Comparison of ENCODE assay signal across 22 cellular contexts in the genomic region with DNA sequence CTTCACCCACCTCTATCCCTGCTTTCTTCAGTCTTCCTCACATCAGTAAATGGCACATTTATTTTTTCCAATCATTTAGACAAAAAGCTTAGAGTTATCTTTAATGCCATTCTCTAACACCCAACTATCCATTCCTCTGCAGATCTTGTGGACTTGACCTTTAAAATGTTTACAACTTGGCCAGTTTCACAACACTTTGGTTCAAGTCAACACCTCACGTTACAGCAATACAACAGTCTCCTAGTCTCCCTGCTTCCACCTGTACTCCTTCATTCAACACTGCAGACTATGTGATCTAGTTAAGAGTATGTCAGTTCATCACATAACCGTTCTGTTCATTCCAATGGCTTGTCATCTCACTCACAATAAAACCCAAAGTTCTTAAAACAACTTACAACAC.
DNase-seq lines count a peak whose midpoint lies in the region; ATAC-seq, FAIRE-seq and TF ChIP-seq lines count a peak whose summit lies in the region.
"Had no signal": no experiment of that assay in that cellular context is flagged by ENCODE, and none has a peak within 500 bp of the region (broad histone marks: within the 10 kb centered on the region; RNA-seq: fewer than 3 reads in every experiment).

No MANE protein-coding gene starts in this region.

- WGBS in IMR-90 (ENCODE audit: extremely low coverage in 2 of 2, insufficient read length in 1 of 2), 2 experiments, result no CpG with 5 or more reads among the region's 2 CpGs
- WGBS in H1 (ENCODE audit: extremely low coverage in 1 of 2, insufficient coverage in 1 of 2, insufficient read length in 1 of 2, insufficient replicate concordance in 2 of 2, low coverage in 1 of 2, low lambda C conversion rate in 2 of 2, missing lambda C conversion rate in 1 of 2), 2 experiments, result 82% methylated on average over 2 of the region's 2 CpGs; no CpG with 5 or more reads in 1 of the 2 experiments
- 80 to 85% methylated on average over 2 of the region's 2 CpGs for WGBS in upper lobe of left lung, 2 donors

- H3K9ac ChIP-seq in IMR-90 (ENCODE audit: low read depth, low read length) (no peak overlapping the region), H1 (replicated peaks in 1 of 4; ENCODE audit: extremely low read depth in 1 of 4, low read depth in 3 of 4, low read length in 3 of 4) (no peak overlapping the region)

- peak overlapping the region; percentile 5 for H2BK120ac ChIP-seq in IMR-90 (ENCODE audit: low read depth, low read length)
- no peak overlapping the region for H2BK120ac ChIP-seq in H1 (replicated peaks; ENCODE audit: low read depth, low read length)

- DNase-seq in GM12892 (ENCODE audit: insufficient read length) (no peak), IMR-90 (no peak), H1 (ENCODE audit: low read depth in 1 of 2, low spot score in 2 of 2) (no peak), left lobe of liver (ENCODE audit: low spot score) (no peak), upper lobe of left lung (no peak), caudate nucleus (lab: John Stamatoyannopoulos, UW) (no peak), NCI-H1417 (lab: John Stamatoyannopoulos, UW) (no peak)
- DNase-seq: ACHN; BE2C; C1 segment of cervical spinal cord; CD4-positive, CD25-positive, alpha-beta regulatory T cell; CD8-positive, alpha-beta memory T cell; COR-L47; DMS 273 treated with DMSO at 0.1 percent for 48 hours; DMS53; DND-41; EL; HCEC 1CT; KG1 had no signal

- H2BK5ac ChIP-seq in IMR-90 (ENCODE audit: low read depth, low read length, poor library complexity, severe bottlenecking) (peak overlapping the region; percentile 41), H1 (ENCODE audit: low read depth, low read length) (no peak overlapping the region)

- H4K5ac ChIP-seq in IMR-90 (ENCODE audit: low read depth, low read length) (peak overlapping the region; percentile 77; the same call in 1 of the 2 replicates), H1 (ENCODE audit: insufficient read length, low read depth, low read length) (no peak overlapping the region)

- FAIRE-seq in GM12892 (lab: Jason Lieb, UNC), result peak; percentile 46
- FAIRE-seq in H1 (lab: Jason Lieb, UNC), result no peak
- FAIRE-seq: GM12878, GM18507 had no signal

- peak overlapping the region; percentile 64; the same call in 1 of the 2 replicates for H4K91ac ChIP-seq in IMR-90 (ENCODE audit: insufficient read depth, low read depth, low read length)
- H4K91ac ChIP-seq in H1 (replicated peaks; ENCODE audit: insufficient read length, low read length), result no peak overlapping the region

- H3K79me1 ChIP-seq in IMR-90 (ENCODE audit: low read depth in 1 of 2, low read length in 2 of 2) (peaks cover 0 to 8% of the 10 kb centered on the region in 2 experiments; a peak in 3 of 4 replicates), H1 (ENCODE audit: low read depth, low read length) (no peaks in the 10 kb centered on the region)

- H3K9me3 ChIP-seq in IMR-90 (ENCODE audit: control insufficient read depth, insufficient read depth, low read length) (no peaks in the 10 kb centered on the region; the same call in 1 of the 2 replicates), H1 (ENCODE audit: insufficient read depth in 2 of 2, low read depth in 1 of 2, low read length in 1 of 2) (no peaks in the 10 kb centered on the region), upper lobe of left lung (no peaks in the 10 kb centered on the region)
- H3K9me3 ChIP-seq: BE2C had no signal

- no peak overlapping the region for H3K23ac ChIP-seq in IMR-90 (ENCODE audit: low read depth, low read length)
- no peak overlapping the region for H3K23ac ChIP-seq in H1 (ENCODE audit: insufficient read length)

- H3K4me3 ChIP-seq in IMR-90 (ENCODE audit: insufficient read depth, low read depth, low read length) (no peak overlapping the region), H1 (ENCODE audit: extremely low read depth in 1 of 4, insufficient read depth in 2 of 4, low read depth in 3 of 4, low read length in 4 of 4) (no peak overlapping the region), upper lobe of left lung (no peak overlapping the region)
- H3K4me3 ChIP-seq: GM12878 had no signal

- H2BK15ac ChIP-seq in IMR-90 (ENCODE audit: low read depth, low read length) (0 out of 3 replicates have a peak overlapping the region, but pooled peaks have one; percentile 2), H1 (ENCODE audit: low read length) (no peak overlapping the region)

- H3K14ac ChIP-seq in IMR-90 (replicated peaks; ENCODE audit: low read depth, low read length), result peak overlapping the region; percentile 34; the same call in 1 of the 2 replicates
- no peak overlapping the region for H3K14ac ChIP-seq in H1 (ENCODE audit: insufficient read length)

- BruUV-seq in IMR-90 (replicated peaks; lab: Mats Ljungman, UMichigan), result no TSS peak

- no peak overlapping the region for H2BK12ac ChIP-seq in H1 (ENCODE audit: low read depth, low read length)

- H3K27ac ChIP-seq in IMR-90 (ENCODE audit: insufficient read depth, low read length) (no peak overlapping the region), H1 (ENCODE audit: low read depth, low read length) (no peak overlapping the region), upper lobe of left lung (no peak overlapping the region), caudate nucleus (ENCODE audit: low read depth, low read length) (no peak overlapping the region)
- H3K27ac ChIP-seq: HL-60 had no signal

- H3K56ac ChIP-seq in IMR-90 (ENCODE audit: extremely low read depth, insufficient read depth, low read length) (no peak overlapping the region), H1 (replicated peaks; ENCODE audit: insufficient read length, low read depth, low read length) (no peak overlapping the region)

- ATAC-seq in IMR-90 (ENCODE audit: low read depth) (peak; percentile 16), left lobe of liver (peak; percentile 44), upper lobe of left lung (ENCODE audit: low FRiP score in 2 of 2) (no peak)
- ATAC-seq: GM12878 had no signal

- no peak overlapping the region for H2AK9ac ChIP-seq in IMR-90 (replicated peaks; ENCODE audit: low read depth, low read length, poor library complexity)

- no peak overlapping the region for H3K4me2 ChIP-seq in IMR-90 (ENCODE audit: low read depth, low read length)
- no peak overlapping the region for H3K4me2 ChIP-seq in H1 (ENCODE audit: insufficient read depth in 1 of 2, low read depth in 2 of 2, low read length in 2 of 2)

- TF ChIP-seq CTCF in IMR-90 (conservative IDR thresholded peaks at IDR 0.05; ENCODE audit: low read depth, low read length), result no peak
- no peak for TF ChIP-seq CTCF in H1 (IDR thresholded peaks at IDR 0.05; ENCODE audit: control extremely low read depth in 1 of 3, insufficient read depth in 1 of 3, low read depth in 1 of 3, low read length in 3 of 3)
- no peak for TF ChIP-seq CTCF in upper lobe of left lung (IDR thresholded peaks at IDR 0.05)

- no peaks in the 10 kb centered on the region for H3K27me3 ChIP-seq in IMR-90 (ENCODE audit: control insufficient read depth, insufficient read depth, low read length)
- H3K27me3 ChIP-seq in H1 (replicated peaks in 1 of 4; ENCODE audit: control insufficient read depth in 3 of 4, extremely low read depth in 1 of 4, insufficient read depth in 3 of 4, low read length in 3 of 4), result no peaks in the 10 kb centered on the region
- H3K27me3 ChIP-seq in upper lobe of left lung, result no peaks in the 10 kb centered on the region
- H3K27me3 ChIP-seq: BE2C had no signal

- dilution Hi-C loops in IMR-90 (cut with HindIII; ENCODE audit: low sequenced_read_pairs, unreplicated experiment), result no loop called here

- H3K4ac ChIP-seq in IMR-90 (ENCODE audit: low read depth, low read length) (peak overlapping the region; percentile 8; the same call in 1 of the 2 replicates), H1 (replicated peaks; ENCODE audit: insufficient read length, low read depth, low read length) (no peak overlapping the region)

- TF ChIP-seq RAD21 in IMR-90 (IDR thresholded peaks at IDR 0.05; ENCODE audit: low read length) (no peak), H1 (IDR thresholded peaks at IDR 0.05 in 1 of 2, conservative IDR thresholded peaks at IDR 0.05 in 1 of 2; ENCODE audit: low read depth in 2 of 2, low read length in 2 of 2) (no peak)

- H3K18ac ChIP-seq in IMR-90 (ENCODE audit: low read depth, low read length) (peak overlapping the region; percentile 95; the same call in 1 of the 2 replicates), H1 (ENCODE audit: extremely low read depth, low read length) (no peak overlapping the region)

- TF ChIP-seq POLR2A in GM12892 (IDR thresholded peaks at IDR 0.05; ENCODE audit: low read depth, low read length) (no peak), IMR-90 (IDR thresholded peaks at IDR 0.05; ENCODE audit: low read depth, low read length) (no peak), H1 (IDR thresholded peaks at IDR 0.05; ENCODE audit: control extremely low read depth in 1 of 2, low read depth in 2 of 2, low read length in 2 of 2) (no peak), upper lobe of left lung (IDR thresholded peaks at IDR 0.05) (no peak)

- no peak overlapping the region for H2AFZ ChIP-seq in IMR-90 (replicated peaks; ENCODE audit: low read length, poor library complexity)
- no peak overlapping the region for H2AFZ ChIP-seq in H1 (ENCODE audit: low read length)

- no peaks in the 10 kb centered on the region for H3K79me2 ChIP-seq in H1 (ENCODE audit: control insufficient read depth in 1 of 2, insufficient read depth in 2 of 2, low read length in 2 of 2)

- no peaks in the 10 kb centered on the region; the same call in 1 of the 2 replicates for H3K9me1 ChIP-seq in IMR-90 (ENCODE audit: insufficient read depth, low read length)

- H2AK5ac ChIP-seq in IMR-90 (ENCODE audit: low read depth, low read length) (no peak overlapping the region; the same call in 1 of the 2 replicates), H1 (ENCODE audit: low read depth, low read length) (peak overlapping the region; percentile 93; the same call in 1 of the 2 replicates)

- H3K36me3 ChIP-seq in IMR-90 (ENCODE audit: control insufficient read depth, insufficient read depth, low read length) (peaks cover 8% of the 10 kb centered on the region; the same call in 1 of the 2 replicates), H1 (ENCODE audit: control insufficient read depth in 2 of 4, insufficient read depth in 4 of 4, low read length in 3 of 4) (no peaks in the 10 kb centered on the region; a peak in 1 of 8 replicates), upper lobe of left lung (peaks cover 0 to 5% (median 0%) of the 10 kb centered on the region in 4 donors)
- H3K36me3 ChIP-seq: BE2C had no signal

- peak overlapping the region in 1 of 2 experiments; percentile 7; a peak in 3 of 4 replicates for H4K8ac ChIP-seq in IMR-90 (ENCODE audit: low read depth in 2 of 2, low read length in 2 of 2)
- H4K8ac ChIP-seq in H1 (ENCODE audit: extremely low read depth, insufficient read depth, low read length), result no peak overlapping the region

- H2BK20ac ChIP-seq in IMR-90 (ENCODE audit: low read depth, low read length) (peak overlapping the region; percentile 12), H1 (ENCODE audit: low read length) (no peak overlapping the region)

- TF ChIP-seq EP300 in H1 (IDR thresholded peaks at IDR 0.05; ENCODE audit: borderline replicate concordance in 1 of 2, low read depth in 2 of 2, low read length in 2 of 2), result no peak
- no peak for TF ChIP-seq EP300 in upper lobe of left lung (IDR thresholded peaks at IDR 0.05)

- H3K23me2 ChIP-seq in H1 (ENCODE audit: low read depth, low read length), result no peaks in the 10 kb centered on the region

- peaks cover 10% of the 10 kb centered on the region; the same call in 1 of the 2 replicates for H3K4me1 ChIP-seq in IMR-90 (ENCODE audit: control insufficient read depth, insufficient read depth, low read length)
- peaks cover 0 to 6% (median 2%) of the 10 kb centered on the region in 4 experiments; a peak in 4 of 7 replicates for H3K4me1 ChIP-seq in H1 (replicated peaks in 1 of 4; ENCODE audit: control insufficient read depth in 3 of 4, insufficient read depth in 4 of 4, low read length in 3 of 4)
- peaks cover 0 to 3% (median 0%) of the 10 kb centered on the region in 4 donors for H3K4me1 ChIP-seq in upper lobe of left lung
- H3K4me1 ChIP-seq: BE2C had no signal

- intact Hi-C loops in IMR-90 (cut with micrococcal nuclease), result no loop called here

- in situ Hi-C loops in IMR-90 (cut with MboI; ENCODE audit: low sequenced_read_pairs), result loop anchor here (25.0 kb wide), 1 partner anchor 207 kb away; no protein-coding TSS in a partner anchor

- H4K20me1 ChIP-seq in IMR-90 (ENCODE audit: insufficient read depth, low read length), result no peaks in the 10 kb centered on the region
- no peaks in the 10 kb centered on the region for H4K20me1 ChIP-seq in H1 (replicated peaks in 1 of 2; ENCODE audit: control insufficient read depth in 1 of 2, insufficient read depth in 2 of 2, low read length in 2 of 2)

- POLR2A ChIA-PET in IMR-90 (lab: Charles Lee; ENCODE audit: unreplicated experiment) (no interaction called here), H1 (lab: Charles Lee; ENCODE audit: partially characterized antibody) (interaction anchor here (1.4 kb wide), 1 partner anchor 335 kb away, joined by 4 read pairs; no protein-coding TSS in a partner anchor)

- CTCF ChIA-PET in IMR-90 (lab: Yijun Ruan, JAX) (no interaction called here), H1 (lab: Charles Lee; ENCODE audit: partially characterized antibody) (interaction anchor here (0.6 to 1.2 kb wide), 3 partner anchors 107 to 483 kb away, joined by 3 read pairs; no protein-coding TSS in a partner anchor)

Comparison
In these comparisons a context has a peak if more than half of its experiments do, and no peak if none do; other contexts are left out.
1. ATAC-seq: peak in IMR-90 (single experiment) and left lobe of liver (single experiment); none in upper lobe of left lung (0 of 2).